Comparison of ENCODE assay signal across 18 cellular contexts in the genomic region with DNA sequence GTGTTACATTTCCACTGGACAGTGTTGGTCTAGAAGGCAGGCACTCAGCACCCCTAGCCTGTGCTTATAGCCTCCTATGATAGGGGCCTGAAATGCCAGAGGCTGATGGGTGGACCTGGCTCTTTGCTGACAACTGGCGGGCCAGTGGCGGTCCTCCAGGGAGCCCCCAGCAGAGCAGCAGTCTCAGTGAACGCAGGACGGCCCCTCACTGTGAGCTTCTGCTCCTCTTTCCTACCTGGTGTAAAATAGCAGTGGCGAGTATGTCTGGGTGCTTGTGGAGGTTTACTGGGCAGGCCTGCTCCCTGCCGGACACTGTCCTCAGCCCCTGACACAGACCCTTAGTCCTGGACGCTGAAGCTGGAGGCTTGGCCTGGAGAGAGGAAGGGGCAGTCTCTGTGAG. TPM values are rescaled to one million over a fixed set of nuclear protein-coding genes. Genes with fewer than 3 reads are reported as not detected.
DNase-seq lines count a peak whose midpoint lies in the region; ATAC-seq and TF ChIP-seq lines count a peak whose summit lies in the region.
"Had no signal": no experiment of that assay in that cellular context is flagged by ENCODE, and none has a peak within 500 bp of the region (broad histone marks: within the 10 kb centered on the region; RNA-seq: fewer than 3 reads in every experiment).

No MANE protein-coding gene starts in this region.

- peaks cover 3% of the 10 kb centered on the region; the same call in 1 of the 2 replicates for H3K4me1 ChIP-seq in H9 (ENCODE audit: insufficient read depth, low read length)
- H3K4me1 ChIP-seq in right lobe of liver: peaks cover 0 to 48% (median 22%) of the 10 kb centered on the region in 4 donors
- peaks cover 10 to 34% of the 10 kb centered on the region in 2 donors for H3K4me1 ChIP-seq in neuronal stem cell (ENCODE audit: control insufficient read depth in 2 of 2, insufficient read depth in 1 of 2, low read depth in 1 of 2, low read length in 2 of 2)

- H3K27ac ChIP-seq in H9 (ENCODE audit: insufficient read length, low read depth, low read length) (no peak overlapping the region), right lobe of liver (peak overlapping the region in 2 of 3 donors; percentile 56 to 96), neuronal stem cell (replicated peaks; ENCODE audit: low read length) (no peak overlapping the region)
- H3K27ac ChIP-seq: 22Rv1, A549, C4-2B had no signal

- no peak overlapping the region for H3K14ac ChIP-seq in H9 (ENCODE audit: insufficient read depth, low read length)
- H3K14ac ChIP-seq in neuronal stem cell (ENCODE audit: low read length): no peak overlapping the region

- ATAC-seq in activated T-cell treated with anti-CD3 and anti-CD28 coated beads, Interleukin-2, amount 50 U/mL, for 4 hours: no peak
- ATAC-seq in right lobe of liver: no peak
- no peak for ATAC-seq in HG03025 (IDR thresholded peaks at IDR 0.05; ENCODE audit: low FRiP score, unreplicated experiment)
- ATAC-seq: A549, GM23338, HCT116 had no signal

- H4K91ac ChIP-seq in H9 (ENCODE audit: insufficient read length, low read depth, low read length) (no peak overlapping the region), neuronal stem cell (ENCODE audit: low read depth, low read length, poor library complexity) (no peak overlapping the region)

- peaks cover 17% of the 10 kb centered on the region for H3K4me1 Mint-ChIP-seq in activated T-cell treated with anti-CD3 and anti-CD28 coated beads, Interleukin-2, amount 50 U/mL, for 24 hours (ENCODE audit: low read depth)
- H3K4me1 Mint-ChIP-seq in activated T-cell treated with anti-CD3 and anti-CD28 coated beads, Interleukin-2, amount 50 U/mL, for 4 hours (ENCODE audit: low read depth): peaks cover 18% of the 10 kb centered on the region
- H3K4me1 Mint-ChIP-seq in H9: peaks cover 7 to 12% of the 10 kb centered on the region in 2 experiments
- peaks cover 16% of the 10 kb centered on the region for H3K4me1 Mint-ChIP-seq in mesothelial cell of epicardium

- H3K9me3 Mint-ChIP-seq in activated T-cell treated with anti-CD3 and anti-CD28 coated beads, Interleukin-2, amount 50 U/mL, for 24 hours: no peaks in the 10 kb centered on the region
- H3K9me3 Mint-ChIP-seq in activated T-cell treated with anti-CD3 and anti-CD28 coated beads, Interleukin-2, amount 50 U/mL, for 4 hours: no peaks in the 10 kb centered on the region
- no peaks in the 10 kb centered on the region; a peak in 1 of 5 replicates for H3K9me3 Mint-ChIP-seq in H9
- H3K9me3 Mint-ChIP-seq in mesothelial cell of epicardium: no peaks in the 10 kb centered on the region
- H3K9me3 Mint-ChIP-seq: GM23338, HFFc6 had no signal

- H3K27me3 Mint-ChIP-seq in activated T-cell treated with anti-CD3 and anti-CD28 coated beads, Interleukin-2, amount 50 U/mL, for 24 hours: no peaks in the 10 kb centered on the region
- no peaks in the 10 kb centered on the region for H3K27me3 Mint-ChIP-seq in activated T-cell treated with anti-CD3 and anti-CD28 coated beads, Interleukin-2, amount 50 U/mL, for 4 hours (ENCODE audit: low read depth)
- H3K27me3 Mint-ChIP-seq in H9 (ENCODE audit: low read depth) (no peaks in the 10 kb centered on the region; the same call in 1 of the 2 replicates), mesothelial cell of epicardium (ENCODE audit: low read depth) (no peaks in the 10 kb centered on the region)
- H3K27me3 Mint-ChIP-seq: CD4-positive, alpha-beta memory T cell had no signal

- no peak overlapping the region for H2BK12ac ChIP-seq in H9 (ENCODE audit: insufficient read length, low read depth, low read length)
- no peak overlapping the region for H2BK12ac ChIP-seq in neuronal stem cell (ENCODE audit: low read length)

- H3K79me2 ChIP-seq in H9 (ENCODE audit: insufficient read depth, low read length): peaks cover 12% of the 10 kb centered on the region

- H3K36me3 ChIP-seq in right lobe of liver (no peaks in the 10 kb centered on the region), neuronal stem cell (replicated peaks in 1 of 2; ENCODE audit: control insufficient read depth in 2 of 2, insufficient read depth in 2 of 2, low read length in 2 of 2) (no peaks in the 10 kb centered on the region)

- no peak overlapping the region for H3K18ac ChIP-seq in H9 (ENCODE audit: insufficient read length, low read depth, low read length)
- H3K18ac ChIP-seq in neuronal stem cell (ENCODE audit: low read length): no peak overlapping the region

- no peak overlapping the region for H3K4me3 Mint-ChIP-seq in activated T-cell treated with anti-CD3 and anti-CD28 coated beads, Interleukin-2, amount 50 U/mL, for 24 hours
- H3K4me3 Mint-ChIP-seq in activated T-cell treated with anti-CD3 and anti-CD28 coated beads, Interleukin-2, amount 50 U/mL, for 4 hours: no peak overlapping the region
- H3K4me3 Mint-ChIP-seq in H9 (no peak overlapping the region; a peak in 1 of 5 replicates), mesothelial cell of epicardium (no peak overlapping the region)
- H3K4me3 Mint-ChIP-seq: HFFc6 had no signal

- H3K9ac ChIP-seq in H9 (ENCODE audit: extremely low read depth, insufficient read length, low read length) (no peak overlapping the region), neuronal stem cell (ENCODE audit: low read depth, low read length, poor library complexity) (no peak overlapping the region)

- H2AFZ ChIP-seq in H9 (ENCODE audit: low read length): no peak overlapping the region
- no peak overlapping the region for H2AFZ ChIP-seq in neuronal stem cell (ENCODE audit: low read length)
- H2AFZ ChIP-seq: GM23338 had no signal

- H3T11ph ChIP-seq in H9 (ENCODE audit: low read length): no peak overlapping the region

- H2BK5ac ChIP-seq in H9 (ENCODE audit: insufficient read length, low read length): no peak overlapping the region
- H2BK5ac ChIP-seq in neuronal stem cell (ENCODE audit: low read length): peak overlapping the region; percentile 17

- no peak for TF ChIP-seq POLR2A in right lobe of liver (IDR thresholded peaks at IDR 0.05)

- H3K27ac Mint-ChIP-seq in activated T-cell treated with anti-CD3 and anti-CD28 coated beads, Interleukin-2, amount 50 U/mL, for 24 hours: peak overlapping the region; percentile 1
- H3K27ac Mint-ChIP-seq in H9: peak overlapping the region in 2 of 3 experiments; percentile 11 to 22; a peak in 2 of 7 replicates
- no peak overlapping the region for H3K27ac Mint-ChIP-seq in mesothelial cell of epicardium
- H3K27ac Mint-ChIP-seq: GM23338, HFFc6 had no signal

- peaks cover 11% of the 10 kb centered on the region for H3K23me2 ChIP-seq in H9 (ENCODE audit: insufficient read length, low read depth, low read length, poor library complexity, severe bottlenecking)

- H2AK5ac ChIP-seq in H9 (ENCODE audit: insufficient read length, low read length): no peak overlapping the region
- peak overlapping the region; percentile 82 for H2AK5ac ChIP-seq in neuronal stem cell (ENCODE audit: low read depth, low read length)

- no peak for DNase-seq in activated T-cell treated with anti-CD3 and anti-CD28 coated beads, Interleukin-2, amount 50 U/mL, for 24 hours
- DNase-seq in activated T-cell treated with anti-CD3 and anti-CD28 coated beads, Interleukin-2, amount 50 U/mL, for 4 hours: no peak
- DNase-seq in H9 (no peak), right lobe of liver (no peak), neuronal stem cell (ENCODE audit: low spot score) (no peak), mesothelial cell of epicardium (ENCODE audit: low spot score in 2 of 2, unreplicated experiment in 2 of 2) (no peak)
- DNase-seq: AML-193; CD4-positive, alpha-beta memory T cell; DMS153; DMS79; GDM1; HFFc6 had no signal

- H4K8ac ChIP-seq in H9 (replicated peaks; ENCODE audit: insufficient read length, low read depth, low read length) (no peak overlapping the region), neuronal stem cell (ENCODE audit: low read depth, low read length) (no peak overlapping the region)

- H3K9me3 ChIP-seq in H9 (ENCODE audit: control insufficient read depth, low read depth, low read length): no peaks in the 10 kb centered on the region
- H3K9me3 ChIP-seq in right lobe of liver: no peaks in the 10 kb centered on the region
- no peaks in the 10 kb centered on the region for H3K9me3 ChIP-seq in neuronal stem cell (replicated peaks in 1 of 2; ENCODE audit: control insufficient read depth in 2 of 2, insufficient read depth in 1 of 2, low read depth in 1 of 2, low read length in 2 of 2)
- H3K9me3 ChIP-seq: A549 had no signal

- H3K27me3 ChIP-seq in H9 (ENCODE audit: insufficient read depth, low read length) (no peaks in the 10 kb centered on the region), right lobe of liver (no peaks in the 10 kb centered on the region), neuronal stem cell (ENCODE audit: control insufficient read depth in 3 of 3, insufficient read depth in 3 of 3, low read depth in 1 of 3, low read length in 3 of 3) (no peaks in the 10 kb centered on the region)

- no peak overlapping the region for H2BK120ac ChIP-seq in H9 (ENCODE audit: low read depth, low read length, poor library complexity, severe bottlenecking)
- no peak overlapping the region for H2BK120ac ChIP-seq in neuronal stem cell (ENCODE audit: low read depth, low read length)

- no peak overlapping the region for H3K56ac ChIP-seq in H9 (ENCODE audit: insufficient read length, low read depth, low read length)

- peaks cover 15% of the 10 kb centered on the region for H3K36me3 Mint-ChIP-seq in activated T-cell treated with anti-CD3 and anti-CD28 coated beads, Interleukin-2, amount 50 U/mL, for 24 hours (ENCODE audit: low read depth)
- H3K36me3 Mint-ChIP-seq in activated T-cell treated with anti-CD3 and anti-CD28 coated beads, Interleukin-2, amount 50 U/mL, for 4 hours (ENCODE audit: insufficient read depth): no peaks in the 10 kb centered on the region
- H3K36me3 Mint-ChIP-seq in H9 (ENCODE audit: insufficient read depth in 1 of 3, low read depth in 3 of 3) (peaks cover 0 to 2% (median 0%) of the 10 kb centered on the region in 3 experiments; a peak in 1 of 7 replicates), mesothelial cell of epicardium (no peaks in the 10 kb centered on the region)

- H4K20me1 ChIP-seq in H9 (ENCODE audit: control insufficient read depth, insufficient read depth, insufficient read length): no peaks in the 10 kb centered on the region

- no peak overlapping the region for H3K4me2 ChIP-seq in H9 (ENCODE audit: insufficient read depth, insufficient read length, low read length)
- H3K4me2 ChIP-seq in neuronal stem cell (ENCODE audit: insufficient read depth, low read length, poor library complexity, severe bottlenecking): no peak overlapping the region
- H3K4me2 ChIP-seq: A549, GM23338 had no signal

- intact Hi-C loops in right lobe of liver (cut with DNase I): loop anchor here in 1 of 2 donors (5.0 kb wide), 1 partner anchor 141 kb away; no protein-coding TSS in a partner anchor

- H3K79me1 ChIP-seq in H9 (ENCODE audit: insufficient read depth, low read depth, low read length, poor library complexity, severe bottlenecking): peaks cover 4% of the 10 kb centered on the region
- peaks cover 8% of the 10 kb centered on the region for H3K79me1 ChIP-seq in neuronal stem cell (ENCODE audit: low read depth, low read length)

- H3K4me3 ChIP-seq in right lobe of liver: no peak overlapping the region
- H3K4me3 ChIP-seq in neuronal stem cell (ENCODE audit: low read length in 2 of 2): no peak overlapping the region
- H3K4me3 ChIP-seq: A549, GM23338 had no signal

- no CpG with 5 or more reads among the region's 7 CpGs for WGBS in H9 (ENCODE audit: extremely low coverage, insufficient read length, low lambda C conversion rate)
- 77% methylated on average over 3 of the region's 7 CpGs for WGBS in right lobe of liver (ENCODE audit: insufficient coverage, low coverage, low lambda C conversion rate, missing lambda C conversion rate)
- no CpG with 5 or more reads among the region's 7 CpGs for WGBS in neuronal stem cell (ENCODE audit: extremely low coverage in 2 of 2, insufficient read length in 2 of 2, insufficient replicate concordance in 1 of 2), 2 donors

- H3K4ac ChIP-seq in H9 (ENCODE audit: low read depth, low read length) (no peak overlapping the region), neuronal stem cell (ENCODE audit: low read length) (no peak overlapping the region)

- H3K23ac ChIP-seq in H9 (ENCODE audit: insufficient read length, low read depth, low read length) (no peak overlapping the region), neuronal stem cell (ENCODE audit: low read depth, low read length, poor library complexity) (no peak overlapping the region)

- H2BK15ac ChIP-seq in H9 (ENCODE audit: low read depth, low read length) (no peak overlapping the region), neuronal stem cell (ENCODE audit: low read length) (peak overlapping the region; percentile 27)

- TF ChIP-seq CTCF in H9 (conservative IDR thresholded peaks at IDR 0.05) (no peak), right lobe of liver (IDR thresholded peaks at IDR 0.05) (no peak), mesothelial cell of epicardium (IDR thresholded peaks at IDR 0.05; ENCODE audit: unreplicated experiment) (no peak)

- no peak overlapping the region for H4K5ac ChIP-seq in H9 (ENCODE audit: insufficient read length, low read depth, low read length)

- no peak overlapping the region for H2BK20ac ChIP-seq in H9 (ENCODE audit: low read depth, low read length, poor library complexity, severe bottlenecking)

RNA-seq across cellular contexts. Expression of gene SEC16A, which starts 3.3 kb away (rescaled TPM):
- 10 to 100 TPM; 76.6 to 84.0 (median 78.9) TPM for total RNA-seq in activated T-cell treated with anti-CD3 and anti-CD28 coated beads, Interleukin-2, amount 50 U/mL, for 4 hours
- 52.1 and 56.4 TPM in 2 replicates for total RNA-seq in H9 (2021)
- 100 to 1,000 TPM in 2 of 6 experiments, 10 to 100 TPM in 4; 46.9 to 108 (median 72.0) TPM for total RNA-seq in right lobe of liver
- 14.7 TPM for polyA plus RNA-seq in neuronal stem cell (2013, experiment 1 of 2)
- polyA plus RNA-seq in neuronal stem cell (2013, experiment 2 of 2): 15.9 TPM
- 89.9 to 92.2 TPM (median 90.2 TPM) in 3 replicates for total RNA-seq in mesothelial cell of epicardium

RNA-seq across cellular contexts. Expression of gene INPP5E, which starts 46.5 kb away (rescaled TPM):
- total RNA-seq in activated T-cell treated with anti-CD3 and anti-CD28 coated beads, Interleukin-2, amount 50 U/mL, for 4 hours: 10 to 100 TPM; 20.7 to 25.2 (median 22.5) TPM
- total RNA-seq in H9 (2021) (20.4 and 21.0 TPM in 2 replicates), right lobe of liver (1 to 10 TPM; 5.9 to 7.6 (median 6.0) TPM), mesothelial cell of epicardium (22.1 to 24.6 TPM (median 23.3 TPM) in 3 replicates)
- polyA plus RNA-seq in neuronal stem cell (2013, experiment 1 of 2): 17.9 TPM
- polyA plus RNA-seq in neuronal stem cell (2013, experiment 2 of 2): 17.2 TPM

RNA-seq across cellular contexts. Expression of gene NOTCH1, which starts 59.7 kb away (rescaled TPM):
- total RNA-seq in activated T-cell treated with anti-CD3 and anti-CD28 coated beads, Interleukin-2, amount 50 U/mL, for 4 hours: 100 to 1,000 TPM; 124 to 128 (median 125) TPM
- total RNA-seq in H9 (2021): 63.7 and 71.6 TPM in 2 replicates
- total RNA-seq in right lobe of liver: 10 to 100 TPM; 17.4 to 26.2 (median 19.3) TPM
- polyA plus RNA-seq in neuronal stem cell (2013, experiment 1 of 2): 32.9 TPM
- 33.2 TPM for polyA plus RNA-seq in neuronal stem cell (2013, experiment 2 of 2)
- total RNA-seq in mesothelial cell of epicardium: 104 to 107 TPM (median 104 TPM) in 3 replicates

Comparison
In these comparisons a context has a peak if more than half of its experiments do, and no peak if none do; other contexts are left out.
1. H3K27ac ChIP-seq: peak in right lobe of liver (2 of 3); none in H9 (single experiment) and neuronal stem cell (single experiment).